ENCODE assay signal across 18 cellular contexts in genomic region chr1:180254496-180254819, GRCh38. TPM values are rescaled to one million over a fixed set of nuclear protein-coding genes. Genes with fewer than 3 reads are reported as not detected.
A peak's percentile ranks its signal among the peaks of the same experiment; 100 is the strongest.
DNase-seq lines count a peak whose midpoint lies in the region; ATAC-seq and TF ChIP-seq lines count a peak whose summit lies in the region.
"Had no signal": no experiment of that assay in that cellular context is flagged by ENCODE, and none has a peak within 500 bp of the region (broad histone marks: within the 10 kb centered on the region; RNA-seq: fewer than 3 reads in every experiment).

No MANE protein-coding gene starts in this region.

- H3K36me3 Mint-ChIP-seq in chondrocyte (ENCODE audit: low read depth) (no peaks in the 10 kb centered on the region), glutamatergic neuron (ENCODE audit: unreplicated experiment) (no peaks in the 10 kb centered on the region)
- H3K36me3 Mint-ChIP-seq: CD8-positive, alpha-beta T cell had no signal

- H3K27me3 ChIP-seq in SJCRH30 (no peaks in the 10 kb centered on the region), body of pancreas (no peaks in the 10 kb centered on the region)

- H3K9me3 ChIP-seq in SJCRH30 (replicated peaks) = no peaks in the 10 kb centered on the region
- H3K9me3 ChIP-seq in body of pancreas = no peaks in the 10 kb centered on the region
- H3K9me3 ChIP-seq: BLaER1 treated with 17β-estradiol and CSF1 and Interleukin-3, amounts not matched to agents 10 nM and 100 nM; HAP-1 had no signal

- H3K4me1 Mint-ChIP-seq in chondrocyte (ENCODE audit: low read depth) (peaks cover 4% of the 10 kb centered on the region), glutamatergic neuron (ENCODE audit: low read depth, unreplicated experiment) (peaks cover 39% of the 10 kb centered on the region)
- H3K4me1 Mint-ChIP-seq: B cell had no signal

- H3K27ac ChIP-seq in SJCRH30 (peak overlapping the region; percentile 4; the same call in 1 of the 2 replicates), body of pancreas (no peak overlapping the region)
- H3K27ac ChIP-seq: BLaER1 treated with 17β-estradiol and CSF1 and Interleukin-3, amounts not matched to agents 10 nM and 100 nM had no signal

- 72 to 78% methylated on average over 6 to 9 of the region's 9 CpGs for WGBS in body of pancreas, 2 donors

- H3K4me3 ChIP-seq in SJCRH30 = no peak overlapping the region
- no peak overlapping the region for H3K4me3 ChIP-seq in body of pancreas
- H3K4me3 ChIP-seq: BLaER1 treated with 17β-estradiol and CSF1 and Interleukin-3, amounts not matched to agents 10 nM and 100 nM; GM12878; HAP-1 had no signal

- peak overlapping the region; percentile 25 for H3K27ac Mint-ChIP-seq in chondrocyte (ENCODE audit: unreplicated experiment)
- no peak overlapping the region for H3K27ac Mint-ChIP-seq in glutamatergic neuron (ENCODE audit: unreplicated experiment)
- H3K27ac Mint-ChIP-seq: B cell; CD8-positive, alpha-beta T cell had no signal

- ATAC-seq in body of pancreas = no peak
- ATAC-seq: CD8-positive, alpha-beta T cell; GM12878 had no signal

- TF ChIP-seq CTCF in chondrocyte (IDR thresholded peaks at IDR 0.05) = no peak
- no peak for TF ChIP-seq CTCF in glutamatergic neuron (IDR thresholded peaks at IDR 0.05; ENCODE audit: partially characterized antibody, unreplicated experiment)
- no peak for TF ChIP-seq CTCF in body of pancreas (IDR thresholded peaks at IDR 0.05)

- H3K9me3 Mint-ChIP-seq in chondrocyte (ENCODE audit: low read depth) (no peaks in the 10 kb centered on the region), glutamatergic neuron (ENCODE audit: unreplicated experiment) (peaks cover 6% of the 10 kb centered on the region)
- H3K9me3 Mint-ChIP-seq: CD8-positive, alpha-beta T cell had no signal

- H3K36me3 ChIP-seq in SJCRH30 (no peaks in the 10 kb centered on the region), body of pancreas (replicated peaks in 1 of 2; ENCODE audit: insufficient read depth in 1 of 2, low read depth in 2 of 2) (no peaks in the 10 kb centered on the region)
- H3K36me3 ChIP-seq: BLaER1 treated with 17β-estradiol and CSF1 and Interleukin-3, amounts not matched to agents 10 nM and 100 nM; HAP-1 had no signal

- DNase-seq in SJCRH30 (no peak), chondrocyte (ENCODE audit: low spot score) (no peak), glutamatergic neuron (no peak), posterior vena cava (ENCODE audit: low spot score) (peak; percentile 74), cerebellar nuclear complex (lab: John Stamatoyannopoulos, UW) (no peak), NCI-H1694 (lab: John Stamatoyannopoulos, UW) (no peak), body of pancreas (no peak)
- DNase-seq: CD8-positive, alpha-beta T cell; COR-L47; DMS 273 treated with DMSO at 0.1 percent for 48 hours; DMS53; DND-41; EL had no signal

- H3K4me1 ChIP-seq in SJCRH30 = peaks cover 37% of the 10 kb centered on the region; the same call in 1 of the 2 replicates
- peaks cover 21% of the 10 kb centered on the region for H3K4me1 ChIP-seq in body of pancreas
- H3K4me1 ChIP-seq: HAP-1 had no signal

- H3K27me3 Mint-ChIP-seq in chondrocyte (ENCODE audit: low read depth) = peaks cover 27% of the 10 kb centered on the region
- H3K27me3 Mint-ChIP-seq in glutamatergic neuron (ENCODE audit: unreplicated experiment) = peaks cover 11% of the 10 kb centered on the region

- H3K4me3 Mint-ChIP-seq in chondrocyte (ENCODE audit: unreplicated experiment) = no peak overlapping the region
- peak overlapping the region; percentile 20 for H3K4me3 Mint-ChIP-seq in glutamatergic neuron (ENCODE audit: unreplicated experiment)
- H3K4me3 Mint-ChIP-seq: B cell; CD8-positive, alpha-beta T cell had no signal

- no peak for TF ChIP-seq POLR2A in body of pancreas (IDR thresholded peaks at IDR 0.05)

- intact Hi-C loops in posterior vena cava (cut with DNase I) (loop anchor here (5.0 kb wide), 1 partner anchor 223 kb away; no protein-coding TSS in a partner anchor), body of pancreas (cut with DNase I) (loop anchor here (10.0 kb wide), 1 partner anchor 230 kb away; no protein-coding TSS in a partner anchor)

RNA-seq across cellular contexts. Expression of gene LHX4, which starts 24.4 kb away (rescaled TPM):
- total RNA-seq in SJCRH30 (2014; rRNA removed; shearing (Covaris generic)) = 3.7 and 4.2 TPM in 2 replicates
- total RNA-seq in chondrocyte (0.12 to 0.53 TPM (median 0.13 TPM) in 3 replicates), glutamatergic neuron (ENCODE audit: unreplicated experiment) (2.1 TPM), posterior vena cava (not detected), body of pancreas (not detected)
- total RNA-seq: B cell, G401, GM12878 had no signal
